1 cellular context compared by ENCODE assay signal in the genomic region with DNA sequence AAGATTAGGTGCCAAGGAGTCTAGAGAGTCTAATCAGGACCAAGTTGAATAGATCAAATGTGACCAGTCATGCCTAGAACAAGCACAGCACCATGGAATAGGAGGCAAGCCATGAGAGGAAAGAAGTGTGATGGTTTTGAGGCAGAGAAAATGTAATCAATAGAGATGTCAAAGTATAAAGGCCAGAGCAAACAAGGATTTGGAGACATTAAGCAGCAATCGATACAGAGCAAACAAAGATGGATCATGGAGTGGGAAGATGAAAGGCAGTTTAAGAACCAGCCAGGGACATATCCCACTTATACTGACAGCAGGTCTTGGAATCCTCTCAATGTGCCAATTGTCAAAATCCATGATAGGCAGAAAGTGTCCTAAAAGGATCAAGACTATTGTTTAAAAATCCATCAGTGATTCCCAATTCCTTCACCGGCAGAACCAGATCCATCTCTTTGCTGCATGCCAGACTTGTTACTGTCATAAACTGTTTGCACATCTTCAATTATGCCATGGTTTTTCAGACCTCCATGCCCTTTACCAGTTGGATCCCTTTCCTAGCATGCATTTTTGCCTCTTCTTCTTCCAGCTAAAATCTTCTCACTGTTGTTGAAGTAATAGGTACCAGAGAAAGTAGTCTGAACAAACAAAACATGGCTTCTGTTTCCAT.
TF ChIP-seq lines count a peak whose summit lies in the region.

No MANE protein-coding gene starts in this region.

TF ChIP-seq in H1, 55 proteins besides CTCF, POLR2A, EP300 and RAD21 (continued from another document):
- TF ChIP-seq, protein P1, sequence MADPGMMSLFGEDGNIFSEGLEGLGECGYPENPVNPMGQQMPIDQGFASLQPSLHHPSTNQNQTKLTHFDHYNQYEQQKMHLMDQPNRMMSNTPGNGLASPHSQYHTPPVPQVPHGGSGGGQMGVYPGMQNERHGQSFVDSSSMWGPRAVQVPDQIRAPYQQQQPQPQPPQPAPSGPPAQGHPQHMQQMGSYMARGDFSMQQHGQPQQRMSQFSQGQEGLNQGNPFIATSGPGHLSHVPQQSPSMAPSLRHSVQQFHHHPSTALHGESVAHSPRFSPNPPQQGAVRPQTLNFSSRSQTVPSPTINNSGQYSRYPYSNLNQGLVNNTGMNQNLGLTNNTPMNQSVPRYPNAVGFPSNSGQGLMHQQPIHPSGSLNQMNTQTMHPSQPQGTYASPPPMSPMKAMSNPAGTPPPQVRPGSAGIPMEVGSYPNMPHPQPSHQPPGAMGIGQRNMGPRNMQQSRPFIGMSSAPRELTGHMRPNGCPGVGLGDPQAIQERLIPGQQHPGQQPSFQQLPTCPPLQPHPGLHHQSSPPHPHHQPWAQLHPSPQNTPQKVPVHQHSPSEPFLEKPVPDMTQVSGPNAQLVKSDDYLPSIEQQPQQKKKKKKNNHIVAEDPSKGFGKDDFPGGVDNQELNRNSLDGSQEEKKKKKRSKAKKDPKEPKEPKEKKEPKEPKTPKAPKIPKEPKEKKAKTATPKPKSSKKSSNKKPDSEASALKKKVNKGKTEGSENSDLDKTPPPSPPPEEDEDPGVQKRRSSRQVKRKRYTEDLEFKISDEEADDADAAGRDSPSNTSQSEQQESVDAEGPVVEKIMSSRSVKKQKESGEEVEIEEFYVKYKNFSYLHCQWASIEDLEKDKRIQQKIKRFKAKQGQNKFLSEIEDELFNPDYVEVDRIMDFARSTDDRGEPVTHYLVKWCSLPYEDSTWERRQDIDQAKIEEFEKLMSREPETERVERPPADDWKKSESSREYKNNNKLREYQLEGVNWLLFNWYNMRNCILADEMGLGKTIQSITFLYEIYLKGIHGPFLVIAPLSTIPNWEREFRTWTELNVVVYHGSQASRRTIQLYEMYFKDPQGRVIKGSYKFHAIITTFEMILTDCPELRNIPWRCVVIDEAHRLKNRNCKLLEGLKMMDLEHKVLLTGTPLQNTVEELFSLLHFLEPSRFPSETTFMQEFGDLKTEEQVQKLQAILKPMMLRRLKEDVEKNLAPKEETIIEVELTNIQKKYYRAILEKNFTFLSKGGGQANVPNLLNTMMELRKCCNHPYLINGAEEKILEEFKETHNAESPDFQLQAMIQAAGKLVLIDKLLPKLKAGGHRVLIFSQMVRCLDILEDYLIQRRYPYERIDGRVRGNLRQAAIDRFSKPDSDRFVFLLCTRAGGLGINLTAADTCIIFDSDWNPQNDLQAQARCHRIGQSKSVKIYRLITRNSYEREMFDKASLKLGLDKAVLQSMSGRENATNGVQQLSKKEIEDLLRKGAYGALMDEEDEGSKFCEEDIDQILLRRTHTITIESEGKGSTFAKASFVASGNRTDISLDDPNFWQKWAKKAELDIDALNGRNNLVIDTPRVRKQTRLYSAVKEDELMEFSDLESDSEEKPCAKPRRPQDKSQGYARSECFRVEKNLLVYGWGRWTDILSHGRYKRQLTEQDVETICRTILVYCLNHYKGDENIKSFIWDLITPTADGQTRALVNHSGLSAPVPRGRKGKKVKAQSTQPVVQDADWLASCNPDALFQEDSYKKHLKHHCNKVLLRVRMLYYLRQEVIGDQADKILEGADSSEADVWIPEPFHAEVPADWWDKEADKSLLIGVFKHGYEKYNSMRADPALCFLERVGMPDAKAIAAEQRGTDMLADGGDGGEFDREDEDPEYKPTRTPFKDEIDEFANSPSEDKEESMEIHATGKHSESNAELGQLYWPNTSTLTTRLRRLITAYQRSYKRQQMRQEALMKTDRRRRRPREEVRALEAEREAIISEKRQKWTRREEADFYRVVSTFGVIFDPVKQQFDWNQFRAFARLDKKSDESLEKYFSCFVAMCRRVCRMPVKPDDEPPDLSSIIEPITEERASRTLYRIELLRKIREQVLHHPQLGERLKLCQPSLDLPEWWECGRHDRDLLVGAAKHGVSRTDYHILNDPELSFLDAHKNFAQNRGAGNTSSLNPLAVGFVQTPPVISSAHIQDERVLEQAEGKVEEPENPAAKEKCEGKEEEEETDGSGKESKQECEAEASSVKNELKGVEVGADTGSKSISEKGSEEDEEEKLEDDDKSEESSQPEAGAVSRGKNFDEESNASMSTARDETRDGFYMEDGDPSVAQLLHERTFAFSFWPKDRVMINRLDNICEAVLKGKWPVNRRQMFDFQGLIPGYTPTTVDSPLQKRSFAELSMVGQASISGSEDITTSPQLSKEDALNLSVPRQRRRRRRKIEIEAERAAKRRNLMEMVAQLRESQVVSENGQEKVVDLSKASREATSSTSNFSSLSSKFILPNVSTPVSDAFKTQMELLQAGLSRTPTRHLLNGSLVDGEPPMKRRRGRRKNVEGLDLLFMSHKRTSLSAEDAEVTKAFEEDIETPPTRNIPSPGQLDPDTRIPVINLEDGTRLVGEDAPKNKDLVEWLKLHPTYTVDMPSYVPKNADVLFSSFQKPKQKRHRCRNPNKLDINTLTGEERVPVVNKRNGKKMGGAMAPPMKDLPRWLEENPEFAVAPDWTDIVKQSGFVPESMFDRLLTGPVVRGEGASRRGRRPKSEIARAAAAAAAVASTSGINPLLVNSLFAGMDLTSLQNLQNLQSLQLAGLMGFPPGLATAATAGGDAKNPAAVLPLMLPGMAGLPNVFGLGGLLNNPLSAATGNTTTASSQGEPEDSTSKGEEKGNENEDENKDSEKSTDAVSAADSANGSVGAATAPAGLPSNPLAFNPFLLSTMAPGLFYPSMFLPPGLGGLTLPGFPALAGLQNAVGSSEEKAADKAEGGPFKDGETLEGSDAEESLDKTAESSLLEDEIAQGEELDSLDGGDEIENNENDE (IDR thresholded peaks at IDR 0.05; ENCODE audit: insufficient replicate concordance, low read length), result no peak
- TF ChIP-seq, protein P2, sequence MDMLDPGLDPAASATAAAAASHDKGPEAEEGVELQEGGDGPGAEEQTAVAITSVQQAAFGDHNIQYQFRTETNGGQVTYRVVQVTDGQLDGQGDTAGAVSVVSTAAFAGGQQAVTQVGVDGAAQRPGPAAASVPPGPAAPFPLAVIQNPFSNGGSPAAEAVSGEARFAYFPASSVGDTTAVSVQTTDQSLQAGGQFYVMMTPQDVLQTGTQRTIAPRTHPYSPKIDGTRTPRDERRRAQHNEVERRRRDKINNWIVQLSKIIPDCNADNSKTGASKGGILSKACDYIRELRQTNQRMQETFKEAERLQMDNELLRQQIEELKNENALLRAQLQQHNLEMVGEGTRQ (IDR thresholded peaks at IDR 0.05; ENCODE audit: low read length), result no peak
- no peak for TF ChIP-seq TAF7 (optimal IDR thresholded peaks at IDR 0.05; ENCODE audit: borderline replicate concordance, low read depth, low read length)
- TF ChIP-seq TAF1 (IDR thresholded peaks at IDR 0.05; ENCODE audit: low read depth, low read length), result no peak
- TF ChIP-seq NANOG (IDR thresholded peaks at IDR 0.05; ENCODE audit: insufficient read depth, low read depth, low read length, poor library complexity, severe bottlenecking), result no peak
- TF ChIP-seq SP4 (IDR thresholded peaks at IDR 0.05; ENCODE audit: low read length), result no peak
- no peak for TF ChIP-seq SAP30 (IDR thresholded peaks at IDR 0.05; ENCODE audit: insufficient read depth, insufficient replicate concordance, low read length)
- TF ChIP-seq CBX8 (IDR thresholded peaks at IDR 0.05; ENCODE audit: borderline replicate concordance, low read depth, low read length), result no peak
- TF ChIP-seq HDAC2 (IDR thresholded peaks at IDR 0.05; ENCODE audit: borderline replicate concordance in 1 of 2, low read depth in 2 of 2, low read length in 2 of 2), result no peak
- no peak for TF ChIP-seq RFX5 (IDR thresholded peaks at IDR 0.05; ENCODE audit: borderline replicate concordance, low read depth, low read length)
- no peak for TF ChIP-seq SRF (IDR thresholded peaks at IDR 0.05; ENCODE audit: low read depth, low read length)
- no peak for TF ChIP-seq TBP (IDR thresholded peaks at IDR 0.05; ENCODE audit: low read depth, low read length)
- TF ChIP-seq CHD2 (IDR thresholded peaks at IDR 0.05; ENCODE audit: low read length), result no peak
- TF ChIP-seq, protein P3, sequence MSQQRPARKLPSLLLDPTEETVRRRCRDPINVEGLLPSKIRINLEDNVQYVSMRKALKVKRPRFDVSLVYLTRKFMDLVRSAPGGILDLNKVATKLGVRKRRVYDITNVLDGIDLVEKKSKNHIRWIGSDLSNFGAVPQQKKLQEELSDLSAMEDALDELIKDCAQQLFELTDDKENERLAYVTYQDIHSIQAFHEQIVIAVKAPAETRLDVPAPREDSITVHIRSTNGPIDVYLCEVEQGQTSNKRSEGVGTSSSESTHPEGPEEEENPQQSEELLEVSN (IDR thresholded peaks at IDR 0.05), result no peak
- no peak for TF ChIP-seq EGR1 (IDR thresholded peaks at IDR 0.05; ENCODE audit: borderline replicate concordance, low read depth, low read length)
- no peak for TF ChIP-seq TCF12 (IDR thresholded peaks at IDR 0.05; ENCODE audit: low read depth, low read length)
- TF ChIP-seq POLR2AphosphoS5 (IDR thresholded peaks at IDR 0.05; ENCODE audit: low read depth, low read length), result no peak
